In genomic region chr11:131572423-131572822, GRCh38 we compare ENCODE assay signal across 21 cellular contexts.
"Had no signal": no experiment of that assay in that cellular context is flagged by ENCODE, and none has a peak within 500 bp of the region (broad histone marks: within the 10 kb centered on the region; RNA-seq: fewer than 3 reads in every experiment).

No MANE protein-coding gene starts in this region.

- ATAC-seq: esophagus mucosa; left cardiac atrium; left ventricle myocardium superior; pancreas; psoas muscle; sciatic nerve; stimulated activated memory B cell treated with anti-CD40 and anti-IgM and Interleukin-4, amounts not matched to agents 10 μg/mL and 1 μg/mL and 100 μg/mL, for 72 hours had no signal

- H3K27ac Mint-ChIP-seq: immature natural killer cell; naive B cell; nephron; stimulated activated memory B cell treated with anti-CD40 and anti-IgM and Interleukin-4, amounts not matched to agents 10 μg/mL and 1 μg/mL and 100 μg/mL, for 72 hours; stimulated activated naive CD8-positive, alpha-beta T cell treated with anti-CD3 and anti-CD28 coated beads, Interleukin-15, Interleukin-2, amounts not matched to agents 100 ng/mL and 50 ng/mL, for 24 hours had no signal

- H3K4me3 Mint-ChIP-seq: immature natural killer cell; naive B cell; nephron; stimulated activated memory B cell treated with anti-CD40 and anti-IgM and Interleukin-4, amounts not matched to agents 10 μg/mL and 1 μg/mL and 100 μg/mL, for 72 hours; stimulated activated naive CD8-positive, alpha-beta T cell treated with anti-CD3 and anti-CD28 coated beads, Interleukin-15, Interleukin-2, amounts not matched to agents 100 ng/mL and 50 ng/mL, for 24 hours had no signal

- H3K4me1 Mint-ChIP-seq: immature natural killer cell; naive B cell; nephron; stimulated activated memory B cell treated with anti-CD40 and anti-IgM and Interleukin-4, amounts not matched to agents 10 μg/mL and 1 μg/mL and 100 μg/mL, for 72 hours had no signal

- DNase-seq: cortex of kidney; effector memory CD4-positive, alpha-beta T cell; immature natural killer cell; left cardiac atrium; left ventricle myocardium superior; mesendoderm; naive B cell; occipital lobe; pancreas; psoas muscle; retina; spleen; stimulated activated CD4-positive, alpha-beta T cell treated with anti-CD3 and anti-CD28 coated beads, Interleukin-15, amount 100 ng/mL, for 24 hours; stimulated activated CD4-positive, alpha-beta T cell treated with anti-CD3 and anti-CD28 coated beads, Interleukin-1b, Interleukin-23, amount 100 ng/mL, for 48 hours; stimulated activated CD4-positive, alpha-beta T cell treated with anti-CD3 and anti-CD28 coated beads, Interleukin-4, amount 100 ng/mL, for 24 hours; trophoblast cell had no signal

- H3K36me3 Mint-ChIP-seq: immature natural killer cell; naive B cell; stimulated activated memory B cell treated with anti-CD40 and anti-IgM and Interleukin-4, amounts not matched to agents 10 μg/mL and 1 μg/mL and 100 μg/mL, for 72 hours had no signal

- H3K27me3 Mint-ChIP-seq: stimulated activated memory B cell treated with anti-CD40 and anti-IgM and Interleukin-4, amounts not matched to agents 10 μg/mL and 1 μg/mL and 100 μg/mL, for 72 hours had no signal

- H3K9me3 Mint-ChIP-seq: naive B cell; nephron; stimulated activated naive CD8-positive, alpha-beta T cell treated with anti-CD3 and anti-CD28 coated beads, Interleukin-15, Interleukin-2, amounts not matched to agents 100 ng/mL and 50 ng/mL, for 24 hours had no signal
